Comparison of ENCODE assay signal across 8 cellular contexts in the genomic region with DNA sequence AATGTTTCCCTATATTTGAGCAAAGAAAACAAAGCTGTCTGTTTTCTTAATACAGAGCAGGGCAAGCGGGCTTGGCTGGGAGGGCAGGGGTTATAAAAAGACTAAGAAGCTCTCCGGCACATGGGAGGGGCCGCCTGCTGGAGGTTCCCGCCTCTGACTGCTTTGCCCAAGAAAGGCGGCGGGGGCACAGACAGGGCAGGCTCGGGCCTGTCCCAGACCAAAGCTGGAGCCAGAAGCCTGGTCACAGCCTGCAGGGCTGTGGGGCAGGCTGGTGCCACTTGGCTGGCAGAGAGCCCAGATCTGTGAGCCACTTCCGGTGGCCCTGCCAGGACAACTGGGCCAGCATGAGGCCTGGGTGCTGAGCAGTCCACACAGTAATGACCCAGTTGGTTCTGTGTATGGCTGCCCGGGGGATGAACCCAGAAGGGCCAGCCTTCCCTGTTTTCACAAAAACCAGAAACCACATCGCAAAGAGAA.
DNase-seq lines count a peak whose midpoint lies in the region; ATAC-seq and TF ChIP-seq lines count a peak whose summit lies in the region.

No MANE protein-coding gene starts in this region.

- no peaks in the 10 kb centered on the region for H3K9me3 Mint-ChIP-seq in T-helper 2 cell treated with Interferon-gamma antibody and Interleukin-4, amounts not matched to agents 5 μg/mL and 100 μg/mL, for 36 hours

- DNase-seq in DMS153 (lab: John Stamatoyannopoulos, UW) (peak; percentile 95), RKO (ENCODE audit: low spot score) (peak; percentile 38), dedifferentiated amniotic fluid mesenchymal stem cell (ENCODE audit: extremely low spot score) (peak; percentile 52), stromal cell of bone marrow (ENCODE audit: low read depth) (peak; percentile 68)
- DNase-seq in T-helper 2 cell treated with Interferon-gamma antibody and Interleukin-4, amounts not matched to agents 5 μg/mL and 100 μg/mL, for 36 hours (ENCODE audit: low spot score), result no peak

- no peaks in the 10 kb centered on the region for H3K36me3 Mint-ChIP-seq in T-helper 2 cell treated with Interferon-gamma antibody and Interleukin-4, amounts not matched to agents 5 μg/mL and 100 μg/mL, for 36 hours (ENCODE audit: low read depth)

- H3K9ac ChIP-seq in KMS-11, result peak overlapping the region; percentile 33; the same call in 1 of the 2 replicates
- H3K9ac ChIP-seq in liver (ENCODE audit: low read depth in 1 of 2, low read length in 2 of 2), result peak overlapping the region in 1 of 2 donors; percentile 27

- H3K4me1 ChIP-seq in KMS-11 (ENCODE audit: low read depth, poor library complexity, severe bottlenecking) (peaks cover 49% of the 10 kb centered on the region), liver (ENCODE audit: control insufficient read depth in 4 of 4, insufficient read depth in 4 of 4, low read length in 3 of 4) (peaks cover 11 to 19% (median 14%) of the 10 kb centered on the region in 4 donors)

- peak overlapping the region; percentile 70 for H3K4me2 ChIP-seq in KMS-11

- H3K27me3 ChIP-seq in KMS-11 (ENCODE audit: insufficient read depth, low read depth) (no peaks in the 10 kb centered on the region), liver (ENCODE audit: control insufficient read depth in 4 of 4, insufficient read depth in 4 of 4, low read length in 3 of 4) (no peaks in the 10 kb centered on the region)

- peak; percentile 22 to 48 for TF ChIP-seq RAD21 in liver (IDR thresholded peaks at IDR 0.05)

- no peaks in the 10 kb centered on the region for H4K20me1 ChIP-seq in KMS-11 (ENCODE audit: insufficient read depth)

- no peaks in the 10 kb centered on the region for H3K9me3 ChIP-seq in liver (ENCODE audit: control insufficient read depth in 4 of 4, low read length in 3 of 4)

- no peak; the same call in 1 of the 2 replicates for TF ChIP-seq CTCF in KMS-11 (conservative IDR thresholded peaks at IDR 0.05; ENCODE audit: low read depth, low read length)
- TF ChIP-seq CTCF in liver (IDR thresholded peaks at IDR 0.05; ENCODE audit: low read depth, low read length, missing input control), result no peak

- H3K36me3 ChIP-seq in KMS-11 (ENCODE audit: insufficient read depth) (no peaks in the 10 kb centered on the region), liver (ENCODE audit: control insufficient read depth in 4 of 4, insufficient read depth in 3 of 4, low read depth in 1 of 4, low read length in 3 of 4) (no peaks in the 10 kb centered on the region)

- 6% methylated on average over 10 of the region's 10 CpGs for WGBS in liver

- peaks cover 11% of the 10 kb centered on the region for H3K4me1 Mint-ChIP-seq in T-helper 2 cell treated with Interferon-gamma antibody and Interleukin-4, amounts not matched to agents 5 μg/mL and 100 μg/mL, for 36 hours (ENCODE audit: low read depth)

- no peak overlapping the region for H3K4me3 ChIP-seq in KMS-11 (IDR thresholded peaks at IDR 0.05; ENCODE audit: insufficient read depth, low read depth, low read length)
- H3K4me3 ChIP-seq in liver (ENCODE audit: low read depth in 1 of 3, low read length in 3 of 3), result no peak overlapping the region

- H3K79me2 ChIP-seq in KMS-11 (ENCODE audit: insufficient read depth, low read depth), result no peaks in the 10 kb centered on the region

- no peak overlapping the region for H3K4me3 Mint-ChIP-seq in T-helper 2 cell treated with Interferon-gamma antibody and Interleukin-4, amounts not matched to agents 5 μg/mL and 100 μg/mL, for 36 hours

- no peaks in the 10 kb centered on the region for H3K27me3 Mint-ChIP-seq in T-helper 2 cell treated with Interferon-gamma antibody and Interleukin-4, amounts not matched to agents 5 μg/mL and 100 μg/mL, for 36 hours (ENCODE audit: low read depth)

- peak overlapping the region; percentile 91 for H3K27ac ChIP-seq in KMS-11
- H3K27ac ChIP-seq in liver (ENCODE audit: low read depth in 1 of 2, low read length in 2 of 2), result peak overlapping the region; percentile 72 to 76

- H2AFZ ChIP-seq in KMS-11 (ENCODE audit: low read depth), result peak overlapping the region; percentile 85

- no peak overlapping the region for H3K27ac Mint-ChIP-seq in T-helper 2 cell treated with Interferon-gamma antibody and Interleukin-4, amounts not matched to agents 5 μg/mL and 100 μg/mL, for 36 hours

- no peak for ATAC-seq in GM21717 (IDR thresholded peaks at IDR 0.05; ENCODE audit: unreplicated experiment)

TF ChIP-seq in liver, 16 proteins besides CTCF, POLR2A, EP300 and RAD21:
- TF ChIP-seq NR2F2 (IDR thresholded peaks at IDR 0.05) (peak; percentile 70), RXRA (IDR thresholded peaks at IDR 0.05) (peak; percentile 79 to 90), FOXA2 (IDR thresholded peaks at IDR 0.05) (no peak), JUND (IDR thresholded peaks at IDR 0.05) (peak in 1 of 2 donors; percentile 40), MAX (IDR thresholded peaks at IDR 0.05) (peak; percentile 58), YY1 (IDR thresholded peaks at IDR 0.05) (peak; percentile 64), FOXA1 (IDR thresholded peaks at IDR 0.05) (no peak), SP1 (IDR thresholded peaks at IDR 0.05) (peak; percentile 67), GABPA (IDR thresholded peaks at IDR 0.05 in 1 of 2, conservative IDR thresholded peaks at IDR 0.05 in 1 of 2) (peak in 1 of 2 donors; percentile 73), HNF4A (conservative IDR thresholded peaks at IDR 0.05) (peak; percentile 41 to 64)
- TF ChIP-seq, protein P1, sequence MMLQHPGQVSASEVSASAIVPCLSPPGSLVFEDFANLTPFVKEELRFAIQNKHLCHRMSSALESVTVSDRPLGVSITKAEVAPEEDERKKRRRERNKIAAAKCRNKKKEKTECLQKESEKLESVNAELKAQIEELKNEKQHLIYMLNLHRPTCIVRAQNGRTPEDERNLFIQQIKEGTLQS (IDR thresholded peaks at IDR 0.05), result no peak
